In genomic region chr3:171424063-171424462, GRCh38 we compare ENCODE assay signal across 3 cellular contexts. TPM values are rescaled to one million over a fixed set of nuclear protein-coding genes. Genes with fewer than 3 reads are reported as not detected.
DNase-seq lines count a peak whose midpoint lies in the region; ATAC-seq and TF ChIP-seq lines count a peak whose summit lies in the region.
"Not testable (repeated sequence)": the region's sequence is repeated elsewhere in the genome, so short reads cannot be mapped to it uniquely, and the experiment has no call there.

No MANE protein-coding gene starts in this region.

- H3K4me1 ChIP-seq in HEK293 (ENCODE audit: control insufficient read depth, insufficient read depth, low read length); foreskin keratinocyte: not testable (repeated sequence)

- not testable (repeated sequence) for DNase-seq in endothelial cell (ENCODE audit: low spot score); foreskin keratinocyte

- H3K36me3 Mint-ChIP-seq in endothelial cell (ENCODE audit: low read depth, unreplicated experiment) = not testable (repeated sequence)

- H3K27ac ChIP-seq in HEK293 (ENCODE audit: extremely low read depth, low read depth, low read length); foreskin keratinocyte: not testable (repeated sequence)

- H3K27me3 Mint-ChIP-seq in endothelial cell (ENCODE audit: unreplicated experiment) = not testable (repeated sequence)

- H3K4me3 ChIP-seq in HEK293 (ENCODE audit: low read depth, low read length) = not testable (repeated sequence)

- H3K36me3 ChIP-seq in HEK293 (ENCODE audit: control insufficient read depth in 2 of 2, insufficient read depth in 1 of 2, low read length in 2 of 2) = not testable (repeated sequence)

- H3K4me3 Mint-ChIP-seq in endothelial cell (ENCODE audit: unreplicated experiment) = not testable (repeated sequence)

- H3K4me1 Mint-ChIP-seq in endothelial cell (ENCODE audit: unreplicated experiment) = not testable (repeated sequence)

- CTCF ChIA-PET in HEK293 (lab: Yijun Ruan, JAX) = not testable (repeated sequence)

- TF ChIP-seq CTCF in HEK293 (tag by site-specific recombination; IDR thresholded peaks at IDR 0.05); endothelial cell (IDR thresholded peaks at IDR 0.05; ENCODE audit: unreplicated experiment); foreskin keratinocyte (conservative IDR thresholded peaks at IDR 0.05): not testable (repeated sequence)

- H3K9me3 Mint-ChIP-seq in endothelial cell (ENCODE audit: unreplicated experiment) = not testable (repeated sequence)

- POLR2A ChIA-PET in HEK293 (lab: Yijun Ruan, JAX) = not testable (repeated sequence)

- not testable (repeated sequence) for H3K9me3 ChIP-seq in HEK293 (ENCODE audit: control insufficient read depth, insufficient read depth, low read depth, low read length)

- peak overlapping the region; percentile 39 for H3K27ac Mint-ChIP-seq in endothelial cell (ENCODE audit: unreplicated experiment)

- not testable (repeated sequence) for H3K27me3 ChIP-seq in foreskin keratinocyte

- ATAC-seq in foreskin keratinocyte = peak; percentile 37

TF ChIP-seq in HEK293, 187 proteins besides CTCF, POLR2A, EP300 and RAD21:
- TF ChIP-seq SCRT1 (tag by site-specific recombination; IDR thresholded peaks at IDR 0.05; ENCODE audit: borderline replicate concordance) (peak; percentile 82), SCRT2 (tag by site-specific recombination; IDR thresholded peaks at IDR 0.05) (peak; percentile 83), ZNF184 (tag by site-specific recombination; IDR thresholded peaks at IDR 0.05) (0 out of 2 replicates have a peak, but pooled peaks have one; percentile 22)

RNA-seq across cellular contexts. Expression of gene TNIK, which starts 36.1 kb away (rescaled TPM):
- total RNA-seq in endothelial cell (ENCODE audit: unreplicated experiment) = 67.0 TPM
- total RNA-seq in foreskin keratinocyte = 9.4 and 12.3 TPM in 2 replicates
- polyA plus RNA-seq in foreskin keratinocyte = 3.2 and 3.7 TPM in 2 replicates
